21 cellular contexts compared by ENCODE assay signal in the genomic region with DNA sequence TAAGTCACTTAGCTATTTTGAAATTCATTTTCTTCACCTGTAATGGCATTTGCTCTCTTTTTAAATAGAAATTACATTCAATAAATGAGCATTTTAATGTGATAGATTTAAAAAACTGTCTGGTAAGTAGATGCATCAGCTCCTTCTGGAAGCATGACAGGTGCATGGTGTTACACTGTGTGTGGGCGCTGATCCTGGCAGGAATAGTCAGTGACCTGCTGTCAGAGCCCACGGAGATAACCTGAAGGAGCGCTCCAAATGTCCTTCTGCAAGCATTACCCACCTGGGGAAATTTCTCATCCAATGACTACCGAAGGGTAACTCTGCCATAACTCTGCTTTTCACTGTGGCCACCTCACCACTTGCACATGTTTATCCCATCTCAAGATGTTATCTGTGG.
"Had no signal": no experiment of that assay in that cellular context is flagged by ENCODE, and none has a peak within 500 bp of the region (broad histone marks: within the 10 kb centered on the region; RNA-seq: fewer than 3 reads in every experiment).

No MANE protein-coding gene starts in this region.

- H3K4me3 ChIP-seq: ascending aorta, breast epithelium, esophagus muscularis mucosa, lung, upper lobe of right lung had no signal

- H3K9ac ChIP-seq: parathyroid adenoma had no signal

- H3K4me1 ChIP-seq: ascending aorta, breast epithelium, parathyroid adenoma, upper lobe of right lung had no signal

- H3K27me3 ChIP-seq: ascending aorta, breast epithelium, esophagus muscularis mucosa, upper lobe of right lung had no signal

- H3K36me3 ChIP-seq: ascending aorta, breast epithelium, esophagus muscularis mucosa, upper lobe of right lung, WERI-Rb-1 had no signal

- H3K27ac ChIP-seq: ascending aorta, breast epithelium, esophagus muscularis mucosa, parathyroid adenoma, upper lobe of right lung, WERI-Rb-1 had no signal

- DNase-seq: activated CD4-positive, alpha-beta T cell treated with anti-CD3 and anti-CD28 coated beads for 1 hour; activated effector memory CD4-positive, alpha-beta T cell treated with anti-CD3 and anti-CD28 coated beads, Interleukin-2, amount 50 U/mL, for 16 hours; activated T-cell treated with anti-CD3 and anti-CD28 coated beads, Interleukin-2, amount 50 U/mL, for 72 hours; dermis blood vessel endothelial cell; effector memory CD4-positive, alpha-beta T cell; hippocampal formation; left colon; retina; stimulated activated CD4-positive, alpha-beta T cell treated with anti-CD3 and anti-CD28 coated beads, Interleukin-12 subunit alpha, Interleukin-12 subunit beta, amount 100 ng/mL, for 4 hours; stimulated activated CD4-positive, alpha-beta T cell treated with anti-CD3 and anti-CD28 coated beads, Interleukin-1b, Interleukin-23, amount 100 ng/mL, for 48 hours; stimulated activated CD8-positive, alpha-beta memory T cell treated with anti-CD3 and anti-CD28 coated beads, Interleukin-4, amount 100 ng/mL, for 48 hours; stimulated activated naive CD4-positive, alpha-beta T cell; T-helper 17 cell; upper lobe of right lung; WERI-Rb-1 had no signal

- ATAC-seq: activated T-cell treated with anti-CD3 and anti-CD28 coated beads, Interleukin-2, amount 50 U/mL, for 72 hours; left colon; natural killer cell treated with Interleukin-12 subunit alpha and Interleukin-12 subunit beta and Interleukin-15 and Interleukin-18, amount 100 ng/mL, for 72 hours; T-helper 17 cell; upper lobe of right lung had no signal

- H3K9me3 ChIP-seq: ascending aorta, breast epithelium, esophagus muscularis mucosa, upper lobe of right lung had no signal
